Comparison of ENCODE assay signal across 27 cellular contexts in the genomic region with DNA sequence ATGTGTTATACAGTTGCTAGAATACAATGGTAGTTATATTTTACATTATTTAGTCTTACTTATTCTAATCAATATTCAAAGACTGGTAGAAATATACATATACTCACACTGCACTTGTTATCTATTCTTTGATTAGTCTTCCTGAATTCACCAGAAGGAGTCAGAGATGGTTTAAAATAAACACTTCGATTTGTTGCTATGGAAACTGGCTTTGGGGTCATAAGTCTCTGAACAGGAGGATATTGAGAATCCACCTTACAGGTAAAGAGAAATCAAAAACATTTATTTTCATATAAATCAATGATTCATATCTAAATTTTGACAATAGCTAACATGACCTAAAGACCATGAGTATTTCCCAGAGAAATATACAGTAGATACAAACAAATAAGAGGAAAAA. TPM values are rescaled to one million over a fixed set of nuclear protein-coding genes. Genes with fewer than 3 reads are reported as not detected.
A peak's percentile ranks its signal among the peaks of the same experiment; 100 is the strongest.
DNase-seq lines count a peak whose midpoint lies in the region; ATAC-seq, FAIRE-seq and TF ChIP-seq lines count a peak whose summit lies in the region.
"Had no signal": no experiment of that assay in that cellular context is flagged by ENCODE, and none has a peak within 500 bp of the region (broad histone marks: within the 10 kb centered on the region; RNA-seq: fewer than 3 reads in every experiment).

No MANE protein-coding gene starts in this region.

- H3K27ac Mint-ChIP-seq in activated CD8-positive, alpha-beta memory T cell treated with anti-CD3 and anti-CD28 coated beads, Interleukin-2, amount 10 ng/mL, durations not matched to agents 7 days and 5 days = peak overlapping the region; percentile 78
- 0 out of 2 replicates have a peak overlapping the region, but pooled peaks have one; percentile 40 for H3K27ac Mint-ChIP-seq in HFFc6
- H3K27ac Mint-ChIP-seq in natural killer cell treated with Interleukin-12 subunit alpha and Interleukin-12 subunit beta and Interleukin-15 and Interleukin-18, amount 100 ng/mL, for 72 hours = peak overlapping the region; percentile 66 to 90
- H3K27ac Mint-ChIP-seq: B cell had no signal

- H3K9ac ChIP-seq in K562 (ENCODE audit: insufficient read depth in 1 of 2, low read depth in 2 of 2, low read length in 2 of 2) = no peak overlapping the region

- H3K36me3 Mint-ChIP-seq in activated CD8-positive, alpha-beta memory T cell treated with anti-CD3 and anti-CD28 coated beads, Interleukin-2, amount 10 ng/mL, durations not matched to agents 7 days and 5 days = peaks cover 60% of the 10 kb centered on the region
- peaks cover 37% of the 10 kb centered on the region for H3K36me3 Mint-ChIP-seq in HFFc6 (ENCODE audit: low read depth)
- peaks cover 24% of the 10 kb centered on the region for H3K36me3 Mint-ChIP-seq in natural killer cell treated with Interleukin-12 subunit alpha and Interleukin-12 subunit beta and Interleukin-15 and Interleukin-18, amount 100 ng/mL, for 72 hours

- in situ Hi-C loops in K562 (cut with MboI) = no loop called here

- no peak overlapping the region for H3K4me3 ChIP-seq in K562
- H3K4me3 ChIP-seq: heart right ventricle, prostate gland, right lobe of liver, thyroid gland, uterus had no signal

- H4K20me1 ChIP-seq in K562 (replicated peaks; ENCODE audit: control insufficient read depth, insufficient read depth, low read length) = no peaks in the 10 kb centered on the region

- TF ChIP-seq POLR2A in K562 (conservative IDR thresholded peaks at IDR 0.05) = no peak

- H3K9me3 Mint-ChIP-seq in activated CD8-positive, alpha-beta memory T cell treated with anti-CD3 and anti-CD28 coated beads, Interleukin-2, amount 10 ng/mL, durations not matched to agents 7 days and 5 days (ENCODE audit: low read depth) = no peaks in the 10 kb centered on the region
- no peaks in the 10 kb centered on the region for H3K9me3 Mint-ChIP-seq in HFFc6
- no peaks in the 10 kb centered on the region for H3K9me3 Mint-ChIP-seq in natural killer cell treated with Interleukin-12 subunit alpha and Interleukin-12 subunit beta and Interleukin-15 and Interleukin-18, amount 100 ng/mL, for 72 hours
- H3K9me3 Mint-ChIP-seq: activated T-helper 2 cell treated with anti-CD3 and anti-CD28 coated beads, Interferon-gamma antibody, Interleukin-2, Interleukin-4, amounts not matched to agents 10 μg/mL and 5 μg/mL and 100 μg/mL, durations not matched to agents 14 hours and 24 hours and 36 hours had no signal

- H3K4me1 Mint-ChIP-seq in activated CD8-positive, alpha-beta memory T cell treated with anti-CD3 and anti-CD28 coated beads, Interleukin-2, amount 10 ng/mL, durations not matched to agents 7 days and 5 days = peaks cover 38% of the 10 kb centered on the region
- H3K4me1 Mint-ChIP-seq in HFFc6 (ENCODE audit: low read depth) = peaks cover 1% of the 10 kb centered on the region; the same call in 1 of the 2 replicates
- peaks cover 24 to 44% of the 10 kb centered on the region in 2 donors for H3K4me1 Mint-ChIP-seq in natural killer cell treated with Interleukin-12 subunit alpha and Interleukin-12 subunit beta and Interleukin-15 and Interleukin-18, amount 100 ng/mL, for 72 hours (ENCODE audit: low read depth in 2 of 2)
- H3K4me1 Mint-ChIP-seq: B cell had no signal

- intact Hi-C loops in K562 (cut with micrococcal nuclease) = no loop called here

- TF ChIP-seq CTCF in HFFc6 (IDR thresholded peaks at IDR 0.05) (no peak), K562 (IDR thresholded peaks at IDR 0.05 in 2 of 3, conservative IDR thresholded peaks at IDR 0.05 in 1 of 3; ENCODE audit: insufficient read depth in 2 of 3, low read depth in 1 of 3, low read length in 3 of 3) (no peak)

- H3K27ac ChIP-seq in K562 (ENCODE audit: extremely low read depth, low read depth, low read length) = no peak overlapping the region
- H3K27ac ChIP-seq: heart right ventricle, prostate gland, right lobe of liver, thyroid gland, uterus had no signal

- H2AFZ ChIP-seq in K562 (ENCODE audit: low read depth, low read length) = no peak overlapping the region

- H3K36me3 ChIP-seq in K562 (ENCODE audit: control insufficient read depth, insufficient read depth, low read length) = peaks cover 92% of the 10 kb centered on the region
- H3K36me3 ChIP-seq: prostate gland, uterus had no signal

- H3K4me2 ChIP-seq in K562 (ENCODE audit: insufficient read depth, low read length) = no peak overlapping the region

- H3K27me3 ChIP-seq in K562 (ENCODE audit: control insufficient read depth in 2 of 2, insufficient read depth in 2 of 2, low read length in 2 of 2) = no peaks in the 10 kb centered on the region
- H3K27me3 ChIP-seq: heart right ventricle, right lobe of liver, thyroid gland, uterus had no signal

- POLR2A ChIA-PET in K562 (lab: Yijun Ruan, JAX) = interaction anchor here (1.7 kb wide), 1 partner anchor 10 kb away, joined by 7 read pairs; no protein-coding TSS in a partner anchor

- BruUV-seq in K562 (replicated peaks; lab: Mats Ljungman, UMichigan) = no TSS peak

- no peaks in the 10 kb centered on the region for H3K9me3 ChIP-seq in K562 (replicated peaks; ENCODE audit: control insufficient read depth, insufficient read depth, low read depth, low read length)
- H3K9me3 ChIP-seq: heart right ventricle, prostate gland, right lobe of liver, thyroid gland, uterus had no signal

- DNase-seq in activated CD8-positive, alpha-beta memory T cell treated with anti-CD3 and anti-CD28 coated beads, Interleukin-2, amount 10 ng/mL, durations not matched to agents 7 days and 5 days = no peak
- no peak for DNase-seq in activated CD8-positive, alpha-beta memory T cell treated with anti-CD3 and anti-CD28 coated beads, Interleukin-2, amount 50 U/mL, for 48 hours
- no peak for DNase-seq in HFFc6
- no peak for DNase-seq in K562 (ENCODE audit: extremely low read depth in 1 of 4, low spot score in 3 of 4)
- DNase-seq in natural killer cell treated with Interleukin-12 subunit alpha and Interleukin-12 subunit beta and Interleukin-15 and Interleukin-18, amount 100 ng/mL, for 72 hours (ENCODE audit: low spot score) = no peak
- no peak for DNase-seq in NCI-H345 (lab: John Stamatoyannopoulos, UW)
- DNase-seq in SHP77 treated with DMSO at 0.1 percent for 48 hours (lab: John Stamatoyannopoulos, UW) = no peak
- DNase-seq: ACHN, dermis blood vessel endothelial cell, DMS153, H7, heart right ventricle, KBM-7, kidney, left ventricle myocardium superior, NCI-H1105 treated with DMSO at 0.1 percent for 48 hours, NCI-H1930, NCI-H524 treated with DMSO at 0.1 percent for 48 hours, right lobe of liver, thyroid gland, uterus had no signal

- H3K27me3 Mint-ChIP-seq in activated CD8-positive, alpha-beta memory T cell treated with anti-CD3 and anti-CD28 coated beads, Interleukin-2, amount 10 ng/mL, durations not matched to agents 7 days and 5 days = no peaks in the 10 kb centered on the region
- no peaks in the 10 kb centered on the region for H3K27me3 Mint-ChIP-seq in HFFc6 (ENCODE audit: insufficient read depth)
- no peaks in the 10 kb centered on the region for H3K27me3 Mint-ChIP-seq in natural killer cell treated with Interleukin-12 subunit alpha and Interleukin-12 subunit beta and Interleukin-15 and Interleukin-18, amount 100 ng/mL, for 72 hours
- H3K27me3 Mint-ChIP-seq: B cell had no signal

- H3K9me1 ChIP-seq in K562 (ENCODE audit: control insufficient read depth, insufficient read depth, low read length) = no peaks in the 10 kb centered on the region

- TF ChIP-seq EP300 in K562 (IDR thresholded peaks at IDR 0.05; ENCODE audit: low read length) = no peak

- WGBS in K562 (ENCODE audit: insufficient coverage, low coverage, missing lambda C conversion rate) = 66% methylated on average over 1 of the region's 1 CpG

- H3K4me1 ChIP-seq in K562 (replicated peaks in 1 of 2; ENCODE audit: control insufficient read depth in 2 of 2, insufficient read depth in 2 of 2, low read length in 2 of 2) = no peaks in the 10 kb centered on the region; a peak in 1 of 5 replicates
- H3K4me1 ChIP-seq: heart right ventricle, prostate gland, right lobe of liver, thyroid gland, uterus had no signal

- ATAC-seq in activated CD8-positive, alpha-beta memory T cell treated with anti-CD3 and anti-CD28 coated beads, Interleukin-2, amount 10 ng/mL, durations not matched to agents 7 days and 5 days = no peak
- no peak for ATAC-seq in K562
- ATAC-seq in natural killer cell treated with Interleukin-12 subunit alpha and Interleukin-12 subunit beta and Interleukin-15 and Interleukin-18, amount 100 ng/mL, for 72 hours = peak in 1 of 2 donors; percentile 18
- ATAC-seq: heart right ventricle, left ventricle myocardium superior, right lobe of liver had no signal

- no peak for TF ChIP-seq RAD21 in K562 (CRISPR knock-in tag; conservative IDR thresholded peaks at IDR 0.05 in 1 of 2, IDR thresholded peaks at IDR 0.05 in 1 of 2)

- CTCF ChIA-PET in activated CD8-positive, alpha-beta memory T cell treated with anti-CD3 and anti-CD28 coated beads, Interleukin-2, amount 10 ng/mL, durations not matched to agents 7 days and 5 days (lab: Charles Lee) = interaction anchor here (0.9 kb wide), 1 partner anchor 37 kb away, joined by 3 read pairs; no protein-coding TSS in a partner anchor
- CTCF ChIA-PET in K562 (lab: Yijun Ruan, JAX; ENCODE audit: low intra/inter-chr PET ratio) = no interaction called here

- H3K79me2 ChIP-seq in K562 (ENCODE audit: control insufficient read depth, insufficient read depth, low read length) = peaks cover 67% of the 10 kb centered on the region

- no peak for FAIRE-seq in K562 (lab: Jason Lieb, UNC)
- FAIRE-seq: frontal cortex, GM12892, kidney, RCC 7860 had no signal

- H3K4me3 Mint-ChIP-seq in activated CD8-positive, alpha-beta memory T cell treated with anti-CD3 and anti-CD28 coated beads, Interleukin-2, amount 10 ng/mL, durations not matched to agents 7 days and 5 days = no peak overlapping the region
- H3K4me3 Mint-ChIP-seq in HFFc6 = no peak overlapping the region
- H3K4me3 Mint-ChIP-seq in natural killer cell treated with Interleukin-12 subunit alpha and Interleukin-12 subunit beta and Interleukin-15 and Interleukin-18, amount 100 ng/mL, for 72 hours = peak overlapping the region; percentile 30
- H3K4me3 Mint-ChIP-seq: B cell had no signal

RNA-seq across cellular contexts. Expression of a gene that starts 41.6 kb away (rescaled TPM):
- total RNA-seq in activated CD8-positive, alpha-beta memory T cell treated with anti-CD3 and anti-CD28 coated beads, Interleukin-2, amount 10 ng/mL, durations not matched to agents 7 days and 5 days = 10 to 100 TPM; 83.8 to 97.9 TPM
- total RNA-seq in HFFc6 (2021; fragmentation: NEBNext Ultra II Directional; extraction: Animal tissue kit (Norgen Biotek cat#: 25700)) = 10 to 100 TPM; 32.9 to 42.0 (median 37.1) TPM
- total RNA-seq in K562 (2011; cell fraction: chromatin; rRNA removed; ENCODE audit: low replicate concordance) = 74.3 and 181 TPM in 2 replicates
- 48.2 and 59.3 TPM in 2 replicates for total RNA-seq in K562 (2011; cell fraction: nucleolus; rRNA removed)
- total RNA-seq in K562 (2011; cell fraction: nucleoplasm; rRNA removed) = 75.8 and 76.4 TPM in 2 replicates
- total RNA-seq in K562 (2014; rRNA removed) = 61.1 and 75.3 TPM in 2 replicates
- total RNA-seq in K562 (2014; rRNA removed; fragmentation: Illumina TruSeq; extraction: Trizol) = 84.8 and 96.0 TPM in 2 replicates
- 82.3 and 89.0 TPM in 2 replicates for total RNA-seq in K562 (2015; rRNA removed; fragmentation: Illumina TruSeq; extraction: Trizol)
- total RNA-seq in K562 (2021) = 104 and 108 TPM in 2 replicates
- polyA plus RNA-seq in K562 (2011; rRNA removed) = 91.5 and 110 TPM in 2 replicates
- polyA plus RNA-seq in K562 (2011; cell fraction: cytosol; rRNA removed) = 68.3 and 73.2 TPM in 2 replicates
- 93.8 and 98.5 TPM in 2 replicates for polyA plus RNA-seq in K562 (2011; cell fraction: nucleus; rRNA removed)
- 48.9 and 59.8 TPM in 2 replicates for polyA plus RNA-seq in K562 (2012)
- polyA plus RNA-seq in K562 (2014; fragmentation: Illumina TruSeq; extraction: Trizol) = 96.4 and 110 TPM in 2 replicates
- 10 to 100 TPM; 21.9 to 31.8 TPM for polyA plus RNA-seq in K562 (2014; fragmentation: Nextera tagmentation; extraction: Ambion mirVana)
- polyA plus RNA-seq in K562 (2014; rRNA removed) = 72.4 and 72.8 TPM in 2 replicates
- 136 and 137 TPM in 2 replicates for polyA minus RNA-seq in K562 (2011; rRNA and poly(A)+ RNA removed)
- polyA minus RNA-seq in K562 (2011; cell fraction: cytosol; rRNA and poly(A)+ RNA removed) = 54.4 and 71.0 TPM in 2 replicates
- polyA minus RNA-seq in K562 (2011; cell fraction: nucleus; rRNA and poly(A)+ RNA removed) = 37.6 and 61.4 TPM in 2 replicates
- total RNA-seq in natural killer cell treated with Interleukin-12 subunit alpha and Interleukin-12 subunit beta and Interleukin-15 and Interleukin-18, amount 100 ng/mL, for 72 hours = 100 to 1,000 TPM in 1 of 2 donors, 10 to 100 TPM in 1; 76.6 to 117 TPM
